In genomic region chr21:41012425-41012824, GRCh38 we compare ENCODE assay signal across 34 cellular contexts.
DNase-seq lines count a peak whose midpoint lies in the region; ATAC-seq, FAIRE-seq and TF ChIP-seq lines count a peak whose summit lies in the region.
"Had no signal": no experiment of that assay in that cellular context is flagged by ENCODE, and none has a peak within 500 bp of the region (broad histone marks: within the 10 kb centered on the region; RNA-seq: fewer than 3 reads in every experiment).

No MANE protein-coding gene starts in this region.

- H3K4me1 ChIP-seq in HEK293 (ENCODE audit: control insufficient read depth, insufficient read depth, low read length) (no peaks in the 10 kb centered on the region), IMR-90 (ENCODE audit: control insufficient read depth, insufficient read depth, low read length) (no peaks in the 10 kb centered on the region), H1 (replicated peaks in 1 of 4; ENCODE audit: control insufficient read depth in 3 of 4, insufficient read depth in 4 of 4, low read length in 3 of 4) (peaks cover 0 to 3% (median 0%) of the 10 kb centered on the region in 4 experiments; a peak in 1 of 7 replicates), neuronal stem cell (ENCODE audit: control insufficient read depth in 2 of 2, insufficient read depth in 1 of 2, low read depth in 1 of 2, low read length in 2 of 2) (peaks cover 0 to 3% of the 10 kb centered on the region in 2 donors), transverse colon (no peaks in the 10 kb centered on the region)
- H3K4me1 ChIP-seq: A549; BE2C; BLaER1; BLaER1 treated with 17β-estradiol and CSF1 and Interleukin-3, amounts not matched to agents 10 nM and 100 nM; Caco-2 had no signal

- TF ChIP-seq RAD21 in IMR-90 (IDR thresholded peaks at IDR 0.05; ENCODE audit: low read length) = no peak
- no peak for TF ChIP-seq RAD21 in H1 (IDR thresholded peaks at IDR 0.05 in 1 of 2, conservative IDR thresholded peaks at IDR 0.05 in 1 of 2; ENCODE audit: low read depth in 2 of 2, low read length in 2 of 2)

- H3K9me3 ChIP-seq in HEK293 (ENCODE audit: control insufficient read depth, insufficient read depth, low read depth, low read length) (no peaks in the 10 kb centered on the region), IMR-90 (ENCODE audit: control insufficient read depth, insufficient read depth, low read length) (peaks cover 23% of the 10 kb centered on the region), H1 (ENCODE audit: insufficient read depth in 2 of 2, low read depth in 1 of 2, low read length in 1 of 2) (no peaks in the 10 kb centered on the region), neuronal stem cell (replicated peaks in 1 of 2; ENCODE audit: control insufficient read depth in 2 of 2, insufficient read depth in 1 of 2, low read depth in 1 of 2, low read length in 2 of 2) (no peaks in the 10 kb centered on the region), transverse colon (no peaks in the 10 kb centered on the region)
- H3K9me3 ChIP-seq: A549; BE2C; BLaER1; BLaER1 treated with 17β-estradiol and CSF1 and Interleukin-3, amounts not matched to agents 10 nM and 100 nM; Caco-2 had no signal

- H4K20me1 ChIP-seq in IMR-90 (ENCODE audit: insufficient read depth, low read length) = no peaks in the 10 kb centered on the region
- peaks cover 0 to 2% of the 10 kb centered on the region in 2 experiments for H4K20me1 ChIP-seq in H1 (replicated peaks in 1 of 2; ENCODE audit: control insufficient read depth in 1 of 2, insufficient read depth in 2 of 2, low read length in 2 of 2)
- H4K20me1 ChIP-seq: BLaER1; BLaER1 treated with 17β-estradiol and CSF1 and Interleukin-3, amounts not matched to agents 10 nM and 100 nM had no signal

- no peak for TF ChIP-seq POLR2A in IMR-90 (IDR thresholded peaks at IDR 0.05; ENCODE audit: low read depth, low read length)
- no peak for TF ChIP-seq POLR2A in H1 (IDR thresholded peaks at IDR 0.05; ENCODE audit: control extremely low read depth in 1 of 2, low read depth in 2 of 2, low read length in 2 of 2)
- TF ChIP-seq POLR2A in transverse colon (IDR thresholded peaks at IDR 0.05) = no peak

- H3K27me3 ChIP-seq in IMR-90 (ENCODE audit: control insufficient read depth, insufficient read depth, low read length) (no peaks in the 10 kb centered on the region), H1 (replicated peaks in 1 of 4; ENCODE audit: control insufficient read depth in 3 of 4, extremely low read depth in 1 of 4, insufficient read depth in 3 of 4, low read length in 3 of 4) (no peaks in the 10 kb centered on the region), neuronal stem cell (ENCODE audit: control insufficient read depth in 3 of 3, insufficient read depth in 3 of 3, low read depth in 1 of 3, low read length in 3 of 3) (no peaks in the 10 kb centered on the region), transverse colon (peaks cover 3% of the 10 kb centered on the region)
- H3K27me3 ChIP-seq: BE2C; BLaER1; BLaER1 treated with 17β-estradiol and CSF1 and Interleukin-3, amounts not matched to agents 10 nM and 100 nM had no signal

- no peak overlapping the region for H2AFZ ChIP-seq in IMR-90 (replicated peaks; ENCODE audit: low read length, poor library complexity)
- no peak overlapping the region for H2AFZ ChIP-seq in H1 (ENCODE audit: low read length)
- H2AFZ ChIP-seq in neuronal stem cell (ENCODE audit: low read length) = no peak overlapping the region

- H2BK20ac ChIP-seq in IMR-90 (ENCODE audit: low read depth, low read length) = no peak overlapping the region
- no peak overlapping the region for H2BK20ac ChIP-seq in H1 (ENCODE audit: low read length)

- no peak for FAIRE-seq in H1 (lab: Jason Lieb, UNC)
- FAIRE-seq: A204.1, A549, D721Med had no signal

- H2BK12ac ChIP-seq in H1 (ENCODE audit: low read depth, low read length) (peak overlapping the region; percentile 80), neuronal stem cell (ENCODE audit: low read length) (no peak overlapping the region)

- no peaks in the 10 kb centered on the region for H3K36me3 ChIP-seq in HEK293 (ENCODE audit: control insufficient read depth in 2 of 2, insufficient read depth in 1 of 2, low read length in 2 of 2)
- H3K36me3 ChIP-seq in IMR-90 (ENCODE audit: control insufficient read depth, insufficient read depth, low read length) = no peaks in the 10 kb centered on the region
- no peaks in the 10 kb centered on the region for H3K36me3 ChIP-seq in H1 (ENCODE audit: control insufficient read depth in 2 of 4, insufficient read depth in 4 of 4, low read length in 3 of 4)
- H3K36me3 ChIP-seq in neuronal stem cell (replicated peaks in 1 of 2; ENCODE audit: control insufficient read depth in 2 of 2, insufficient read depth in 2 of 2, low read length in 2 of 2) = no peaks in the 10 kb centered on the region
- no peaks in the 10 kb centered on the region for H3K36me3 ChIP-seq in transverse colon
- H3K36me3 ChIP-seq: BE2C; BLaER1; BLaER1 treated with 17β-estradiol and CSF1 and Interleukin-3, amounts not matched to agents 10 nM and 100 nM had no signal

- ATAC-seq in IMR-90 (ENCODE audit: low read depth) (no peak), GM19463 (IDR thresholded peaks at IDR 0.05; ENCODE audit: unreplicated experiment) (no peak)
- ATAC-seq: A549; CD8-positive, alpha-beta T cell had no signal

- H3K4ac ChIP-seq in IMR-90 (ENCODE audit: low read depth, low read length) (no peak overlapping the region), H1 (replicated peaks; ENCODE audit: insufficient read length, low read depth, low read length) (no peak overlapping the region), neuronal stem cell (ENCODE audit: low read length) (no peak overlapping the region)

- POLR2A ChIA-PET in HEK293 (lab: Yijun Ruan, JAX) = no interaction called here
- POLR2A ChIA-PET in IMR-90 (lab: Charles Lee; ENCODE audit: unreplicated experiment) = no interaction called here
- POLR2A ChIA-PET in H1 (lab: Charles Lee; ENCODE audit: partially characterized antibody) = no interaction called here

- CTCF ChIA-PET in HEK293 (lab: Yijun Ruan, JAX) (no interaction called here), IMR-90 (lab: Yijun Ruan, JAX) (no interaction called here), H1 (lab: Charles Lee; ENCODE audit: partially characterized antibody) (no interaction called here)

- no peak overlapping the region for H3K4me2 ChIP-seq in IMR-90 (ENCODE audit: low read depth, low read length)
- no peak overlapping the region for H3K4me2 ChIP-seq in H1 (ENCODE audit: insufficient read depth in 1 of 2, low read depth in 2 of 2, low read length in 2 of 2)
- no peak overlapping the region for H3K4me2 ChIP-seq in neuronal stem cell (ENCODE audit: insufficient read depth, low read length, poor library complexity, severe bottlenecking)
- H3K4me2 ChIP-seq: A549; BLaER1; BLaER1 treated with 17β-estradiol and CSF1 and Interleukin-3, amounts not matched to agents 10 nM and 100 nM had no signal

- H4K8ac ChIP-seq in IMR-90 (ENCODE audit: low read depth in 2 of 2, low read length in 2 of 2) (no peak overlapping the region), H1 (ENCODE audit: extremely low read depth, insufficient read depth, low read length) (no peak overlapping the region), neuronal stem cell (ENCODE audit: low read depth, low read length) (no peak overlapping the region)

- H4K5ac ChIP-seq in IMR-90 (ENCODE audit: low read depth, low read length) (no peak overlapping the region), H1 (ENCODE audit: insufficient read length, low read depth, low read length) (no peak overlapping the region)

- BruUV-seq in IMR-90 (replicated peaks; lab: Mats Ljungman, UMichigan) = no TSS peak

- TF ChIP-seq EP300 in H1 (IDR thresholded peaks at IDR 0.05; ENCODE audit: borderline replicate concordance in 1 of 2, low read depth in 2 of 2, low read length in 2 of 2) (no peak), transverse colon (IDR thresholded peaks at IDR 0.05; ENCODE audit: low read depth) (no peak)

- no peak overlapping the region for H3K18ac ChIP-seq in IMR-90 (ENCODE audit: low read depth, low read length)
- no peak overlapping the region for H3K18ac ChIP-seq in H1 (ENCODE audit: extremely low read depth, low read length)
- H3K18ac ChIP-seq in neuronal stem cell (ENCODE audit: low read length) = no peak overlapping the region

- H2AK5ac ChIP-seq in IMR-90 (ENCODE audit: low read depth, low read length) = no peak overlapping the region
- H2AK5ac ChIP-seq in H1 (ENCODE audit: low read depth, low read length) = 0 out of 2 replicates have a peak overlapping the region, but pooled peaks have one; percentile 6
- H2AK5ac ChIP-seq in neuronal stem cell (ENCODE audit: low read depth, low read length) = peak overlapping the region; percentile 58

- no peaks in the 10 kb centered on the region for H3K9me1 ChIP-seq in IMR-90 (ENCODE audit: insufficient read depth, low read length)

- WGBS in IMR-90 (ENCODE audit: extremely low coverage in 2 of 2, insufficient read length in 1 of 2), 2 experiments = 63% methylated on average over 3 of the region's 3 CpGs; no CpG with 5 or more reads in 1 of the 2 experiments
- WGBS in H1 (ENCODE audit: extremely low coverage in 1 of 2, insufficient coverage in 1 of 2, insufficient read length in 1 of 2, insufficient replicate concordance in 2 of 2, low coverage in 1 of 2, low lambda C conversion rate in 2 of 2, missing lambda C conversion rate in 1 of 2), 2 experiments = 91 to 100% methylated on average over 3 of the region's 3 CpGs
- 100% methylated on average over 1 to 2 of the region's 3 CpGs for WGBS in neuronal stem cell (ENCODE audit: extremely low coverage in 2 of 2, insufficient read length in 2 of 2, insufficient replicate concordance in 1 of 2), 2 donors
- WGBS in transverse colon (ENCODE audit: low coverage in 1 of 2), 2 donors = 84 to 86% methylated on average over 2 to 3 of the region's 3 CpGs

- H3K23ac ChIP-seq in IMR-90 (ENCODE audit: low read depth, low read length) (no peak overlapping the region), H1 (ENCODE audit: insufficient read length) (no peak overlapping the region), neuronal stem cell (ENCODE audit: low read depth, low read length, poor library complexity) (no peak overlapping the region)

- H2BK15ac ChIP-seq in IMR-90 (ENCODE audit: low read depth, low read length) = no peak overlapping the region
- H2BK15ac ChIP-seq in H1 (ENCODE audit: low read length) = peak overlapping the region; percentile 95; the same call in 1 of the 2 replicates
- H2BK15ac ChIP-seq in neuronal stem cell (ENCODE audit: low read length) = no peak overlapping the region

- H4K91ac ChIP-seq in IMR-90 (ENCODE audit: insufficient read depth, low read depth, low read length) = no peak overlapping the region
- no peak overlapping the region for H4K91ac ChIP-seq in H1 (replicated peaks; ENCODE audit: insufficient read length, low read length)
- H4K91ac ChIP-seq in neuronal stem cell (ENCODE audit: low read depth, low read length, poor library complexity) = no peak overlapping the region

- H3K4me3 ChIP-seq in HEK293 (ENCODE audit: low read depth, low read length) = no peak overlapping the region
- H3K4me3 ChIP-seq in IMR-90 (ENCODE audit: insufficient read depth, low read depth, low read length) = no peak overlapping the region
- H3K4me3 ChIP-seq in H1 (ENCODE audit: extremely low read depth in 1 of 4, insufficient read depth in 2 of 4, low read depth in 3 of 4, low read length in 4 of 4) = no peak overlapping the region
- H3K4me3 ChIP-seq in neuronal stem cell (ENCODE audit: low read length in 2 of 2) = no peak overlapping the region
- no peak overlapping the region for H3K4me3 ChIP-seq in transverse colon
- H3K4me3 ChIP-seq: A549; BLaER1; BLaER1 treated with 17β-estradiol and CSF1 and Interleukin-3, amounts not matched to agents 10 nM and 100 nM had no signal

- peak overlapping the region; percentile 63 for H2BK5ac ChIP-seq in IMR-90 (ENCODE audit: low read depth, low read length, poor library complexity, severe bottlenecking)
- no peak overlapping the region for H2BK5ac ChIP-seq in H1 (ENCODE audit: low read depth, low read length)
- H2BK5ac ChIP-seq in neuronal stem cell (ENCODE audit: low read length) = no peak overlapping the region

- dilution Hi-C loops in IMR-90 (cut with HindIII; ENCODE audit: low sequenced_read_pairs, unreplicated experiment) = no loop called here

- H3K56ac ChIP-seq in IMR-90 (ENCODE audit: extremely low read depth, insufficient read depth, low read length) (no peak overlapping the region), H1 (replicated peaks; ENCODE audit: insufficient read length, low read depth, low read length) (peak overlapping the region; percentile 99)

- intact Hi-C loops in IMR-90 (cut with micrococcal nuclease) = no loop called here
- intact Hi-C loops in transverse colon (cut with DNase I; ENCODE audit: low total_unique reads) = no loop called here

- H3K27ac ChIP-seq in HEK293 (ENCODE audit: extremely low read depth, low read depth, low read length) (no peak overlapping the region), IMR-90 (ENCODE audit: insufficient read depth, low read length) (no peak overlapping the region), H1 (ENCODE audit: low read depth, low read length) (no peak overlapping the region), neuronal stem cell (replicated peaks; ENCODE audit: low read length) (no peak overlapping the region), transverse colon (no peak overlapping the region)
- H3K27ac ChIP-seq: 22Rv1; A549; BLaER1; BLaER1 treated with 17β-estradiol and CSF1 and Interleukin-3, amounts not matched to agents 10 nM and 100 nM; C4-2B had no signal

- no peaks in the 10 kb centered on the region for H3K79me1 ChIP-seq in IMR-90 (ENCODE audit: low read depth in 1 of 2, low read length in 2 of 2)
- H3K79me1 ChIP-seq in H1 (ENCODE audit: low read depth, low read length) = no peaks in the 10 kb centered on the region
- H3K79me1 ChIP-seq in neuronal stem cell (ENCODE audit: low read depth, low read length) = no peaks in the 10 kb centered on the region

- TF ChIP-seq CTCF in HEK293 (tag by site-specific recombination; IDR thresholded peaks at IDR 0.05) (no peak), IMR-90 (conservative IDR thresholded peaks at IDR 0.05; ENCODE audit: low read depth, low read length) (no peak), H1 (IDR thresholded peaks at IDR 0.05; ENCODE audit: control extremely low read depth in 1 of 3, insufficient read depth in 1 of 3, low read depth in 1 of 3, low read length in 3 of 3) (no peak), GM20000 (IDR thresholded peaks at IDR 0.05; ENCODE audit: extremely low read depth, missing control alignments) (no peak), transverse colon (IDR thresholded peaks at IDR 0.05) (no peak)

- no peak overlapping the region for H2AK9ac ChIP-seq in IMR-90 (replicated peaks; ENCODE audit: low read depth, low read length, poor library complexity)

- DNase-seq in IMR-90 = no peak
- DNase-seq in H1 (ENCODE audit: low read depth in 1 of 2, low spot score in 2 of 2) = no peak
- DNase-seq in neuronal stem cell (ENCODE audit: low spot score) = no peak
- no peak for DNase-seq in GM20000 (ENCODE audit: low spot score)
- DNase-seq in stimulated activated CD4-positive, alpha-beta T cell treated with anti-CD3 and anti-CD28 coated beads, Interleukin-4, amount 100 ng/mL, for 4 hours = no peak
- DNase-seq in transverse colon = no peak
- DNase-seq: 8988T; ACHN; AML-193; BE2C; C1 segment of cervical spinal cord; Caco-2; Calu3; CD4-positive, alpha-beta memory T cell; CD4-positive, alpha-beta T cell; CD4-positive, CD25-positive, alpha-beta regulatory T cell; CD8-positive, alpha-beta memory T cell; CD8-positive, alpha-beta T cell; COR-L47; DMS 273 treated with DMSO at 0.1 percent for 48 hours; DMS53; DMS79; DMS79 treated with DMSO at 0.1 percent for 48 hours; DND-41; EL had no signal

- H3K23me2 ChIP-seq in H1 (ENCODE audit: low read depth, low read length) = peaks cover 11% of the 10 kb centered on the region; the same call in 1 of the 2 replicates

- in situ Hi-C loops in IMR-90 (cut with MboI; ENCODE audit: low sequenced_read_pairs) (no loop called here), transverse colon (cut with MboI; ENCODE audit: low pct_ligation_motif_present in 1 of 4, low pct_unique_long_range_greater_than_20kb in 1 of 4, low sequenced_read_pairs in 3 of 4) (no loop called here)

- H3K79me2 ChIP-seq in H1 (ENCODE audit: control insufficient read depth in 1 of 2, insufficient read depth in 2 of 2, low read length in 2 of 2) = no peaks in the 10 kb centered on the region

- no peak overlapping the region for H3K9ac ChIP-seq in IMR-90 (ENCODE audit: low read depth, low read length)
- H3K9ac ChIP-seq in H1 (replicated peaks in 1 of 4; ENCODE audit: extremely low read depth in 1 of 4, low read depth in 3 of 4, low read length in 3 of 4) = no peak overlapping the region
- H3K9ac ChIP-seq in neuronal stem cell (ENCODE audit: low read depth, low read length, poor library complexity) = peak overlapping the region; percentile 7
- H3K9ac ChIP-seq: BLaER1; BLaER1 treated with 17β-estradiol and CSF1 and Interleukin-3, amounts not matched to agents 10 nM and 100 nM had no signal

- no peak overlapping the region for H3K14ac ChIP-seq in IMR-90 (replicated peaks; ENCODE audit: low read depth, low read length)
- no peak overlapping the region for H3K14ac ChIP-seq in H1 (ENCODE audit: insufficient read length)
- H3K14ac ChIP-seq in neuronal stem cell (ENCODE audit: low read length) = no peak overlapping the region

- H2BK120ac ChIP-seq in IMR-90 (ENCODE audit: low read depth, low read length) (no peak overlapping the region), H1 (replicated peaks; ENCODE audit: low read depth, low read length) (no peak overlapping the region), neuronal stem cell (ENCODE audit: low read depth, low read length) (no peak overlapping the region)
